ENCODE assay signal across 1 cellular context in the genomic region with DNA sequence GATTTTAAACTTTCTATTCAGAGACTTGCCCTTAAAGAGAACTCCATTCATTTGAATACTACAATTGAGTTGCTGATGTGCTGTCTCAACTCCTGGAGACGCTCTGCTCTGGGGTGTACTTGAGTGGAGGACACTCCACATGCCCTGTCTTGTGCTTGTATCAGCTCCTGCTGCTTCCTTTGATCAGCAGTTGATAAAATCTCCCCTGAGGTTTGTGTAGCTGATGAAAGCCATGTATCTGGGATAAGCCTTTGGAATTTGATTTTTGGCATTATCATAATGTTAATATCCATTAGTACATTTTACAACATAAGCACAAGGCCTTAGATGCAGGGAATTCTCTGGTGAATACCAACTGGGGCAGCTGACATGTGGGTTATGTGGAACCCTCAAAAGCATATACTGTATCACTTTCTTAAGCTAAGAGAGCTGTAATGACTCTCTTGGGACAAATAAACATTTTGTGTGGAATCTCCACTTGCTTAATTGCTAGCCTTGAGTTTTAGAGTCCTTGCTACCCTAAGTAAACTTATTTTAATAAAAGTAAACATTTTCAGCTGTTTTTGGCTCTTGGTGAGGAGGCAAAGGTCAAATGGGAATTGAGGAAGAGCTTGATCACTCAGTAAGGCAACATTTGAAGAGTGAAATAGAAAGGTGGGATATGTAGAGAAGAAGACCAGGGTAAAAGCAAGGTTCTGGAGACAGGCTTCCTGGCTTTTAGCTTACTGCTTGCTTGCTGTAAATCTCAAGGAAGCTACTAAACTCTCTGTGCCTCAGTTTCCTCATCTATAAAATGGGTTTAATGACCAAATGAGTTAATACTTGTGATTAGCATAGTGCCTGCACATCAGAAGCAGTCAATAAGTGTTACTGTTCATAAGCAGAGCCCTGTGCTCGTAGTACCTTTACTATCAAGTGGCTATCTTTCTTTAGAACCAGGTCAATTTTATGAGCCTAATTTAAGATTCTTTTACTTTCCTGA.
TF ChIP-seq lines count a peak whose summit lies in the region.

No MANE protein-coding gene starts in this region.

TF ChIP-seq in GM23338, 12 proteins besides CTCF, POLR2A, EP300 and RAD21 (continued from another document):
- TF ChIP-seq, protein P1, sequence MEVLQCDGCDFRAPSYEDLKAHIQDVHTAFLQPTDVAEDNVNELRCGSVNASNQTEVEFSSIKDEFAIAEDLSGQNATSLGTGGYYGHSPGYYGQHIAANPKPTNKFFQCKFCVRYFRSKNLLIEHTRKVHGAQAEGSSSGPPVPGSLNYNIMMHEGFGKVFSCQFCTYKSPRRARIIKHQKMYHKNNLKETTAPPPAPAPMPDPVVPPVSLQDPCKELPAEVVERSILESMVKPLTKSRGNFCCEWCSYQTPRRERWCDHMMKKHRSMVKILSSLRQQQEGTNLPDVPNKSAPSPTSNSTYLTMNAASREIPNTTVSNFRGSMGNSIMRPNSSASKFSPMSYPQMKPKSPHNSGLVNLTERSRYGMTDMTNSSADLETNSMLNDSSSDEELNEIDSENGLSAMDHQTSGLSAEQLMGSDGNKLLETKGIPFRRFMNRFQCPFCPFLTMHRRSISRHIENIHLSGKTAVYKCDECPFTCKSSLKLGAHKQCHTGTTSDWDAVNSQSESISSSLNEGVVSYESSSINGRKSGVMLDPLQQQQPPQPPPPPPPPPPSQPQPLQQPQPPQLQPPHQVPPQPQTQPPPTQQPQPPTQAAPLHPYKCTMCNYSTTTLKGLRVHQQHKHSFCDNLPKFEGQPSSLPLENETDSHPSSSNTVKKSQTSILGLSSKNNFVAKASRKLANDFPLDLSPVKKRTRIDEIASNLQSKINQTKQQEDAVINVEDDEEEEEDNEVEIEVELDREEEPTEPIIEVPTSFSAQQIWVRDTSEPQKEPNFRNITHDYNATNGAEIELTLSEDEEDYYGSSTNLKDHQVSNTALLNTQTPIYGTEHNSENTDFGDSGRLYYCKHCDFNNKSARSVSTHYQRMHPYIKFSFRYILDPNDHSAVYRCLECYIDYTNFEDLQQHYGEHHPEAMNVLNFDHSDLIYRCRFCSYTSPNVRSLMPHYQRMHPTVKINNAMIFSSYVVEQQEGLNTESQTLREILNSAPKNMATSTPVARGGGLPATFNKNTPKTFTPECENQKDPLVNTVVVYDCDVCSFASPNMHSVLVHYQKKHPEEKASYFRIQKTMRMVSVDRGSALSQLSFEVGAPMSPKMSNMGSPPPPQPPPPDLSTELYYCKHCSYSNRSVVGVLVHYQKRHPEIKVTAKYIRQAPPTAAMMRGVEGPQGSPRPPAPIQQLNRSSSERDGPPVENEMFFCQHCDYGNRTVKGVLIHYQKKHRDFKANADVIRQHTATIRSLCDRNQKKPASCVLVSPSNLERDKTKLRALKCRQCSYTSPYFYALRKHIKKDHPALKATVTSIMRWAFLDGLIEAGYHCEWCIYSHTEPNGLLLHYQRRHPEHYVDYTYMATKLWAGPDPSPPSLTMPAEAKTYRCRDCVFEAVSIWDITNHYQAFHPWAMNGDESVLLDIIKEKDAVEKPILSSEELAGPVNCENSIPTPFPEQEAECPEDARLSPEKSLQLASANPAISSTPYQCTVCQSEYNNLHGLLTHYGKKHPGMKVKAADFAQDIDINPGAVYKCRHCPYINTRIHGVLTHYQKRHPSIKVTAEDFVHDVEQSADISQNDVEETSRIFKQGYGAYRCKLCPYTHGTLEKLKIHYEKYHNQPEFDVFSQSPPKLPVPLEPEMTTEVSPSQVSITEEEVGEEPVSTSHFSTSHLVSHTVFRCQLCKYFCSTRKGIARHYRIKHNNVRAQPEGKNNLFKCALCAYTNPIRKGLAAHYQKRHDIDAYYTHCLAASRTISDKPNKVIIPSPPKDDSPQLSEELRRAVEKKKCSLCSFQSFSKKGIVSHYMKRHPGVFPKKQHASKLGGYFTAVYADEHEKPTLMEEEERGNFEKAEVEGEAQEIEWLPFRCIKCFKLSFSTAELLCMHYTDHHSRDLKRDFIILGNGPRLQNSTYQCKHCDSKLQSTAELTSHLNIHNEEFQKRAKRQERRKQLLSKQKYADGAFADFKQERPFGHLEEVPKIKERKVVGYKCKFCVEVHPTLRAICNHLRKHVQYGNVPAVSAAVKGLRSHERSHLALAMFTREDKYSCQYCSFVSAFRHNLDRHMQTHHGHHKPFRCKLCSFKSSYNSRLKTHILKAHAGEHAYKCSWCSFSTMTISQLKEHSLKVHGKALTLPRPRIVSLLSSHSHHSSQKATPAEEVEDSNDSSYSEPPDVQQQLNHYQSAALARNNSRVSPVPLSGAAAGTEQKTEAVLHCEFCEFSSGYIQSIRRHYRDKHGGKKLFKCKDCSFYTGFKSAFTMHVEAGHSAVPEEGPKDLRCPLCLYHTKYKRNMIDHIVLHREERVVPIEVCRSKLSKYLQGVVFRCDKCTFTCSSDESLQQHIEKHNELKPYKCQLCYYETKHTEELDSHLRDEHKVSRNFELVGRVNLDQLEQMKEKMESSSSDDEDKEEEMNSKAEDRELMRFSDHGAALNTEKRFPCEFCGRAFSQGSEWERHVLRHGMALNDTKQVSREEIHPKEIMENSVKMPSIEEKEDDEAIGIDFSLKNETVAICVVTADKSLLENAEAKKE (CRISPR knock-in tag; IDR thresholded peaks at IDR 0.05): no peak
- TF ChIP-seq JUNB (IDR thresholded peaks at IDR 0.05; ENCODE audit: unreplicated experiment) (no peak), EZH2 (IDR thresholded peaks at IDR 0.05; ENCODE audit: low read depth, unreplicated experiment) (no peak), POLR2AphosphoS5 (IDR thresholded peaks at IDR 0.05; ENCODE audit: low read depth) (no peak), STAT1 (IDR thresholded peaks at IDR 0.05; ENCODE audit: unreplicated experiment) (no peak), EZH2phosphoT487 (IDR thresholded peaks at IDR 0.05; ENCODE audit: unreplicated experiment) (no peak), NANOG (IDR thresholded peaks at IDR 0.05; ENCODE audit: borderline replicate concordance) (no peak), ZNF331 (CRISPR knock-in tag; IDR thresholded peaks at IDR 0.05; ENCODE audit: low read depth) (no peak)
- TF ChIP-seq, protein P2, sequence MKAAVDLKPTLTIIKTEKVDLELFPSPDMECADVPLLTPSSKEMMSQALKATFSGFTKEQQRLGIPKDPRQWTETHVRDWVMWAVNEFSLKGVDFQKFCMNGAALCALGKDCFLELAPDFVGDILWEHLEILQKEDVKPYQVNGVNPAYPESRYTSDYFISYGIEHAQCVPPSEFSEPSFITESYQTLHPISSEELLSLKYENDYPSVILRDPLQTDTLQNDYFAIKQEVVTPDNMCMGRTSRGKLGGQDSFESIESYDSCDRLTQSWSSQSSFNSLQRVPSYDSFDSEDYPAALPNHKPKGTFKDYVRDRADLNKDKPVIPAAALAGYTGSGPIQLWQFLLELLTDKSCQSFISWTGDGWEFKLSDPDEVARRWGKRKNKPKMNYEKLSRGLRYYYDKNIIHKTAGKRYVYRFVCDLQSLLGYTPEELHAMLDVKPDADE (IDR thresholded peaks at IDR 0.05): no peak
- TF ChIP-seq, protein P3, sequence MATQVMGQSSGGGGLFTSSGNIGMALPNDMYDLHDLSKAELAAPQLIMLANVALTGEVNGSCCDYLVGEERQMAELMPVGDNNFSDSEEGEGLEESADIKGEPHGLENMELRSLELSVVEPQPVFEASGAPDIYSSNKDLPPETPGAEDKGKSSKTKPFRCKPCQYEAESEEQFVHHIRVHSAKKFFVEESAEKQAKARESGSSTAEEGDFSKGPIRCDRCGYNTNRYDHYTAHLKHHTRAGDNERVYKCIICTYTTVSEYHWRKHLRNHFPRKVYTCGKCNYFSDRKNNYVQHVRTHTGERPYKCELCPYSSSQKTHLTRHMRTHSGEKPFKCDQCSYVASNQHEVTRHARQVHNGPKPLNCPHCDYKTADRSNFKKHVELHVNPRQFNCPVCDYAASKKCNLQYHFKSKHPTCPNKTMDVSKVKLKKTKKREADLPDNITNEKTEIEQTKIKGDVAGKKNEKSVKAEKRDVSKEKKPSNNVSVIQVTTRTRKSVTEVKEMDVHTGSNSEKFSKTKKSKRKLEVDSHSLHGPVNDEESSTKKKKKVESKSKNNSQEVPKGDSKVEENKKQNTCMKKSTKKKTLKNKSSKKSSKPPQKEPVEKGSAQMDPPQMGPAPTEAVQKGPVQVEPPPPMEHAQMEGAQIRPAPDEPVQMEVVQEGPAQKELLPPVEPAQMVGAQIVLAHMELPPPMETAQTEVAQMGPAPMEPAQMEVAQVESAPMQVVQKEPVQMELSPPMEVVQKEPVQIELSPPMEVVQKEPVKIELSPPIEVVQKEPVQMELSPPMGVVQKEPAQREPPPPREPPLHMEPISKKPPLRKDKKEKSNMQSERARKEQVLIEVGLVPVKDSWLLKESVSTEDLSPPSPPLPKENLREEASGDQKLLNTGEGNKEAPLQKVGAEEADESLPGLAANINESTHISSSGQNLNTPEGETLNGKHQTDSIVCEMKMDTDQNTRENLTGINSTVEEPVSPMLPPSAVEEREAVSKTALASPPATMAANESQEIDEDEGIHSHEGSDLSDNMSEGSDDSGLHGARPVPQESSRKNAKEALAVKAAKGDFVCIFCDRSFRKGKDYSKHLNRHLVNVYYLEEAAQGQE (IDR thresholded peaks at IDR 0.05; ENCODE audit: unreplicated experiment): no peak
